In the genomic region with DNA sequence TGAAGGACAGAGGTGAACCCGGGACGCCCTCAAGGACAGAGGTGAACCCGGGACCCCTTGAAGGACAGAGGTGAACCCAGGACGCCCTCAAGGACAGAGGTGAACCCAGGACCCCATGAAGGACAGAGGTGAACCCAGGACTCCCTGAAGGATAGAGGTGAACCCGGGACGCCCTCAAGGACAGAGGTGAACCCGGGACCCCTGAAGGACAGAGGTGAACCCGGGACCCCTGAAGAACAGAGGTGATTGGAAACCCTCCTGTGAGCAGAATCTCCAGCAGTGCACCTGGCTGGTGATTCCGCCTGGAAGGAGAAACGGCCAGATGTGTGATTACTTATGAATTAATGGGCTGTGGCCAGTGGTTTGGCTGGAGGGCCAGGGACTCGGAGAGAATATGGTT, we compare ENCODE assay signal across 24 cellular contexts.
"Had no signal": no experiment of that assay in that cellular context is flagged by ENCODE, and none has a peak within 500 bp of the region (broad histone marks: within the 10 kb centered on the region; RNA-seq: fewer than 3 reads in every experiment).

No MANE protein-coding gene starts in this region.

- ATAC-seq: K562 had no signal

- H3K27ac ChIP-seq: HL-60, KMS-11, SJSA1, SK-N-MC had no signal

- H3K4me3 Mint-ChIP-seq: IgD-negative memory B cell had no signal

- H3K4me1 ChIP-seq: SJSA1 had no signal

- H3K4me1 Mint-ChIP-seq: IgD-negative memory B cell had no signal

- H3K27ac Mint-ChIP-seq: IgD-negative memory B cell had no signal

- H3K27me3 ChIP-seq: SJSA1 had no signal

- H3K4me3 ChIP-seq: K562, SJSA1, SK-N-MC had no signal

- H3K36me3 ChIP-seq: SJSA1 had no signal

- DNase-seq: MV-4-11, NCI-H1048, NCI-H1105, NCI-H1417, NCI-H1436 treated with DMSO at 0.1 percent for 48 hours, NCI-H1694, NCI-H1930, NCI-H2081, NCI-H2107, NCI-H226, NCI-H446, NCI-H510A, NCI-H524 treated with DMSO at 0.1 percent for 48 hours, NCI-H69, NCI-H774, Right ventricle myocardium superior, RPMI8226, SIG-M5 had no signal
